8 cellular contexts compared by ENCODE assay signal in genomic region chrX:135112096-135112729, GRCh38. TPM values are rescaled to one million over a fixed set of nuclear protein-coding genes. Genes with fewer than 3 reads are reported as not detected.
DNase-seq lines count a peak whose midpoint lies in the region; ATAC-seq and TF ChIP-seq lines count a peak whose summit lies in the region.

No MANE protein-coding gene starts in this region.

- H4K8ac ChIP-seq in mesendoderm (ENCODE audit: low read depth, low read length), result no peak overlapping the region

- no peaks in the 10 kb centered on the region for H3K9me3 ChIP-seq in suprapubic skin

- no peak overlapping the region for H2BK15ac ChIP-seq in mesendoderm (replicated peaks; ENCODE audit: low read depth)

- no peak overlapping the region for H2BK5ac ChIP-seq in mesendoderm (ENCODE audit: low read length)

- no peak overlapping the region for H3K18ac ChIP-seq in mesendoderm (ENCODE audit: low read length)

- no peak for TF ChIP-seq POLR2A in suprapubic skin (IDR thresholded peaks at IDR 0.05)

- no peak overlapping the region for H3K4ac ChIP-seq in mesendoderm (ENCODE audit: low read depth, low read length)

- H3K4me3 ChIP-seq in brain microvascular endothelial cell (ENCODE audit: low read depth, low read length) (no peak overlapping the region), mesendoderm (ENCODE audit: low read length) (no peak overlapping the region), suprapubic skin (no peak overlapping the region)

- H3K4me1 ChIP-seq in mesendoderm (ENCODE audit: control insufficient read depth, low read depth, low read length) (no peaks in the 10 kb centered on the region), suprapubic skin (no peaks in the 10 kb centered on the region)

- H3K36me3 ChIP-seq in brain microvascular endothelial cell (replicated peaks) (no peaks in the 10 kb centered on the region), mesendoderm (ENCODE audit: control insufficient read depth, insufficient read depth, low read length) (no peaks in the 10 kb centered on the region), suprapubic skin (no peaks in the 10 kb centered on the region)

- H3K27me3 ChIP-seq in brain microvascular endothelial cell (replicated peaks) (no peaks in the 10 kb centered on the region), mesendoderm (ENCODE audit: insufficient read depth, low read length, poor library complexity) (no peaks in the 10 kb centered on the region), suprapubic skin (no peaks in the 10 kb centered on the region)

- TF ChIP-seq CTCF in brain microvascular endothelial cell (IDR thresholded peaks at IDR 0.05; ENCODE audit: low read depth, low read length, missing control alignments) (peak; percentile 81), suprapubic skin (IDR thresholded peaks at IDR 0.05) (peak in 1 of 2 donors; percentile 32)

- in situ Hi-C loops in brain microvascular endothelial cell (cut with HindIII; ENCODE audit: low pct_ligation_motif_present, low sequenced_read_pairs), result no loop called here

- no peaks in the 10 kb centered on the region for H3K79me1 ChIP-seq in mesendoderm (ENCODE audit: low read length)

- no peak overlapping the region for H4K5ac ChIP-seq in mesendoderm (ENCODE audit: low read length)

- DNase-seq in activated gamma-delta T cell treated with Interleukin-2 at 50 U/mL for 16 hours, result peak; percentile 31
- no peak for DNase-seq in activated gamma-delta T cell (lab: John Stamatoyannopoulos, UW)
- DNase-seq in HEK293T (ENCODE audit: extremely low spot score), result peak; percentile 51
- DNase-seq in SHP77 treated with DMSO at 0.1 percent for 48 hours (lab: John Stamatoyannopoulos, UW), result peak; percentile 5
- peak; percentile 27 for DNase-seq in brain microvascular endothelial cell
- DNase-seq in mesendoderm, result peak; percentile 54
- DNase-seq in suprapubic skin (ENCODE audit: low spot score in 2 of 2), result no peak

- no peak overlapping the region for H3K56ac ChIP-seq in mesendoderm (ENCODE audit: low read length)

- H3K23ac ChIP-seq in mesendoderm (ENCODE audit: low read length), result no peak overlapping the region

- H3K9ac ChIP-seq in mesendoderm (ENCODE audit: low read length), result no peak overlapping the region

- POLR2A ChIA-PET in HEK293T (lab: Yijun Ruan, JAX), result no interaction called here

- H2AK5ac ChIP-seq in mesendoderm (ENCODE audit: low read length), result no peak overlapping the region

- H3K79me2 ChIP-seq in mesendoderm (ENCODE audit: control insufficient read depth, insufficient read depth, low read length), result no peaks in the 10 kb centered on the region

- no peak for ATAC-seq in GM21381 (IDR thresholded peaks at IDR 0.05; ENCODE audit: unreplicated experiment)

- H3K27ac ChIP-seq in brain microvascular endothelial cell, result no peak overlapping the region
- no peak overlapping the region for H3K27ac ChIP-seq in mesendoderm (ENCODE audit: low read depth, low read length)
- no peak overlapping the region for H3K27ac ChIP-seq in suprapubic skin

- CTCF ChIA-PET in HEK293T (lab: Yijun Ruan, JAX), result interaction anchor here (0.6 to 2.1 kb wide), 4 partner anchors 9 to 1351 kb away, joined by 4 to 11 read pairs (median 6); no protein-coding TSS in a partner anchor

- no CpG with 5 or more reads among the region's 5 CpGs for whole genome bisulfite sequencing in mesendoderm (ENCODE audit: extremely low coverage, insufficient coverage, low lambda C conversion rate)
- WGBS in suprapubic skin, result 27% methylated on average over 5 of the region's 5 CpGs

- TF ChIP-seq EP300 in suprapubic skin (IDR thresholded peaks at IDR 0.05), result no peak

- no peak overlapping the region for H2BK120ac ChIP-seq in mesendoderm (ENCODE audit: low read depth, low read length)

- no peak overlapping the region for H3K4me2 ChIP-seq in mesendoderm (ENCODE audit: low read length)

TF ChIP-seq in HEK293T, 16 proteins besides CTCF, POLR2A, EP300 and RAD21:
- TF ChIP-seq ZNF384 (IDR thresholded peaks at IDR 0.05) (no peak), ARNT (IDR thresholded peaks at IDR 0.05) (no peak), ELF4 (IDR thresholded peaks at IDR 0.05) (no peak), SUZ12 (IDR thresholded peaks at IDR 0.05) (no peak), TARDBP (IDR thresholded peaks at IDR 0.05) (no peak), FOXK2 (IDR thresholded peaks at IDR 0.05) (no peak), CTBP1 (IDR thresholded peaks at IDR 0.05; ENCODE audit: borderline replicate concordance) (no peak), FOXM1 (IDR thresholded peaks at IDR 0.05; ENCODE audit: borderline replicate concordance) (no peak), SP1 (IDR thresholded peaks at IDR 0.05) (no peak), NFRKB (IDR thresholded peaks at IDR 0.05) (no peak), FOXA1 (IDR thresholded peaks at IDR 0.05) (no peak), HDGF (IDR thresholded peaks at IDR 0.05; ENCODE audit: borderline replicate concordance) (no peak), BHLHE40 (IDR thresholded peaks at IDR 0.05; ENCODE audit: borderline replicate concordance) (no peak), LEF1 (IDR thresholded peaks at IDR 0.05; ENCODE audit: borderline replicate concordance) (no peak), L3MBTL2 (conservative IDR thresholded peaks at IDR 0.05) (no peak)
- TF ChIP-seq, protein P1, sequence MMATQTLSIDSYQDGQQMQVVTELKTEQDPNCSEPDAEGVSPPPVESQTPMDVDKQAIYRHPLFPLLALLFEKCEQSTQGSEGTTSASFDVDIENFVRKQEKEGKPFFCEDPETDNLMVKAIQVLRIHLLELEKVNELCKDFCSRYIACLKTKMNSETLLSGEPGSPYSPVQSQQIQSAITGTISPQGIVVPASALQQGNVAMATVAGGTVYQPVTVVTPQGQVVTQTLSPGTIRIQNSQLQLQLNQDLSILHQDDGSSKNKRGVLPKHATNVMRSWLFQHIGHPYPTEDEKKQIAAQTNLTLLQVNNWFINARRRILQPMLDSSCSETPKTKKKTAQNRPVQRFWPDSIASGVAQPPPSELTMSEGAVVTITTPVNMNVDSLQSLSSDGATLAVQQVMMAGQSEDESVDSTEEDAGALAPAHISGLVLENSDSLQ (IDR thresholded peaks at IDR 0.05), result no peak

RNA-seq across cellular contexts. Expression of gene ETDB, which starts 8.1 kb away (rescaled TPM):
- not detected for polyA plus RNA-seq in mesendoderm (2013, experiment 1 of 2)
- polyA plus RNA-seq in mesendoderm (2013, experiment 2 of 2), result not detected
- not detected for total RNA-seq in suprapubic skin

RNA-seq across cellular contexts. Expression of gene SMIM10L2B, which starts 13.7 kb away (rescaled TPM):
- 3.2 TPM for polyA plus RNA-seq in mesendoderm (2013, experiment 1 of 2)
- polyA plus RNA-seq in mesendoderm (2013, experiment 2 of 2), result 3.4 TPM
- 1 to 10 TPM; 1.4 to 3.1 (median 2.1) TPM for total RNA-seq in suprapubic skin

RNA-seq across cellular contexts. Expression of gene CT55, which starts 59.0 kb away (rescaled TPM):
- 0.13 TPM for polyA plus RNA-seq in mesendoderm (2013, experiment 1 of 2)
- 0.10 TPM for polyA plus RNA-seq in mesendoderm (2013, experiment 2 of 2)
- total RNA-seq in suprapubic skin, result not detected

Comparison
In these comparisons a context has a peak if more than half of its experiments do, and no peak if none do; other contexts are left out.
1. DNase-seq: peak in activated gamma-delta T cell treated with Interleukin-2 at 50 U/mL for 16 hours (single experiment), HEK293T (single experiment), SHP77 treated with DMSO at 0.1 percent for 48 hours (single experiment), brain microvascular endothelial cell (single experiment) and mesendoderm (single experiment); none in activated gamma-delta T cell (single experiment) and suprapubic skin (0 of 2).